16 cellular contexts compared by ENCODE assay signal in the genomic region with DNA sequence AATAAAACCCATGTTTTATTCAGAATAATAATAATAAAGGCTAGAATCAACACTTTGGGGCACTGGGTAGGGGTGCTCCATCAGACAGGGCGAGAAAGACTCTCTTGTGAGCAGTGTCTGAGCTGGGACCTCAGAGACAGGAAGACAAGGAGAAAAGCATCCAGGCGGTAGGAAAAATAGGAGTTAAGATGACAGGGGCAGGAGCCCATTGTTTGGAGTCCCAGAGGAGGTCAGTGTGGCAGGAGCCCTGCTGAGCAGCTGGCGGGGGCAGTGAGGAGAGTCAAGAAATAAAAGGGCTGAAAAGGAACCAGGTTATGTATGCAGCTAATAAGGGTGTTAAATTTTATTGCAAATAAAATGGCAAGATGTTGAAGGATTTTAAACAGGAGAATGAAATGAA.
DNase-seq lines count a peak whose midpoint lies in the region; ATAC-seq and TF ChIP-seq lines count a peak whose summit lies in the region.
"Had no signal": no experiment of that assay in that cellular context is flagged by ENCODE, and none has a peak within 500 bp of the region (broad histone marks: within the 10 kb centered on the region; RNA-seq: fewer than 3 reads in every experiment).

No MANE protein-coding gene starts in this region.

- no TSS peak for BruUV-seq in IMR-90 (replicated peaks; lab: Mats Ljungman, UMichigan)

- H3K9me3 ChIP-seq in IMR-90 (ENCODE audit: control insufficient read depth, insufficient read depth, low read length) = peaks cover 5% of the 10 kb centered on the region
- no peaks in the 10 kb centered on the region for H3K9me3 ChIP-seq in RWPE2 (ENCODE audit: severe bottlenecking)
- no peaks in the 10 kb centered on the region for H3K9me3 ChIP-seq in fibroblast of lung (ENCODE audit: control insufficient read depth, insufficient read depth, low read depth, low read length)

- intact Hi-C loops in IMR-90 (cut with micrococcal nuclease) = loop anchor here (5.0 kb wide), 1 partner anchor 427 kb away; no protein-coding TSS in a partner anchor

- H3K27ac ChIP-seq in IMR-90 (ENCODE audit: insufficient read depth, low read length) (peak overlapping the region; percentile 96), RWPE2 (ENCODE audit: poor library complexity, severe bottlenecking) (peak overlapping the region; percentile 93), fibroblast of lung (ENCODE audit: insufficient read depth, low read length) (peak overlapping the region; percentile 92)
- H3K27ac ChIP-seq: SK-N-MC had no signal

- peak overlapping the region; percentile 96 for H3K18ac ChIP-seq in IMR-90 (ENCODE audit: low read depth, low read length)

- TF ChIP-seq CTCF in IMR-90 (conservative IDR thresholded peaks at IDR 0.05; ENCODE audit: low read depth, low read length) (no peak), RWPE2 (IDR thresholded peaks at IDR 0.05; ENCODE audit: poor library complexity, severe bottlenecking) (no peak), fibroblast of lung (conservative IDR thresholded peaks at IDR 0.05 in 1 of 2, IDR thresholded peaks at IDR 0.05 in 1 of 2; ENCODE audit: low read depth in 1 of 2, low read length in 2 of 2) (no peak)

- H4K8ac ChIP-seq in IMR-90 (ENCODE audit: low read depth in 2 of 2, low read length in 2 of 2) = peak overlapping the region; percentile 92 to 99

- H3K79me2 ChIP-seq in fibroblast of lung (ENCODE audit: control insufficient read depth, insufficient read depth, low read length) = peaks cover 3% of the 10 kb centered on the region

- H3K4me1 ChIP-seq in IMR-90 (ENCODE audit: control insufficient read depth, insufficient read depth, low read length) = peaks cover 34% of the 10 kb centered on the region
- peaks cover 32% of the 10 kb centered on the region for H3K4me1 ChIP-seq in RWPE2 (ENCODE audit: insufficient read depth, poor library complexity, severe bottlenecking)
- peaks cover 8% of the 10 kb centered on the region for H3K4me1 ChIP-seq in fibroblast of lung (ENCODE audit: control insufficient read depth, extremely low read depth, insufficient read depth, low read length)

- peak overlapping the region; percentile 83 for H2AK5ac ChIP-seq in IMR-90 (ENCODE audit: low read depth, low read length)

- H2BK15ac ChIP-seq in IMR-90 (ENCODE audit: low read depth, low read length) = peak overlapping the region; percentile 81; the same call in 2 of the 3 replicates

- H3K4ac ChIP-seq in IMR-90 (ENCODE audit: low read depth, low read length) = peak overlapping the region; percentile 94

- H2BK5ac ChIP-seq in IMR-90 (ENCODE audit: low read depth, low read length, poor library complexity, severe bottlenecking) = peak overlapping the region; percentile 99

- in situ Hi-C loops in IMR-90 (cut with MboI; ENCODE audit: low sequenced_read_pairs) = no loop called here

- H4K20me1 ChIP-seq in IMR-90 (ENCODE audit: insufficient read depth, low read length) (no peaks in the 10 kb centered on the region), fibroblast of lung (ENCODE audit: control insufficient read depth, extremely low read depth, insufficient read depth, low read length) (no peaks in the 10 kb centered on the region)

- POLR2A ChIA-PET in IMR-90 (lab: Charles Lee; ENCODE audit: unreplicated experiment) = no interaction called here

- H3K79me1 ChIP-seq in IMR-90 (ENCODE audit: low read depth in 1 of 2, low read length in 2 of 2) = peaks cover 32 to 54% of the 10 kb centered on the region in 2 experiments

- no peak for TF ChIP-seq POLR2A in IMR-90 (IDR thresholded peaks at IDR 0.05; ENCODE audit: low read depth, low read length)

- ATAC-seq in IMR-90 (ENCODE audit: low read depth) (no peak), RWPE2 (ENCODE audit: low read depth) (no peak), HG03521 (IDR thresholded peaks at IDR 0.05; ENCODE audit: unreplicated experiment) (no peak)
- ATAC-seq: activated T-cell treated with anti-CD3 and anti-CD28 coated beads, Interleukin-2, amount 50 U/mL, for 4 hours had no signal

- H2BK120ac ChIP-seq in IMR-90 (ENCODE audit: low read depth, low read length) = peak overlapping the region; percentile 96

- peak overlapping the region; percentile 56 for H3K9ac ChIP-seq in IMR-90 (ENCODE audit: low read depth, low read length)
- peak overlapping the region; percentile 30 for H3K9ac ChIP-seq in fibroblast of lung (ENCODE audit: insufficient read depth, low read length)

- H3K4me3 ChIP-seq in IMR-90 (ENCODE audit: insufficient read depth, low read depth, low read length) (peak overlapping the region; percentile 22; the same call in 1 of the 2 replicates), RWPE2 (ENCODE audit: severe bottlenecking) (no peak overlapping the region), fibroblast of lung (replicated peaks in 1 of 4; ENCODE audit: control extremely low read depth in 1 of 4, insufficient read depth in 1 of 4, low read depth in 3 of 4, low read length in 4 of 4) (peak overlapping the region in 2 of 4 experiments; percentile 17 to 39)
- H3K4me3 ChIP-seq: SK-N-MC had no signal

- CTCF ChIA-PET in IMR-90 (lab: Yijun Ruan, JAX) = interaction anchor here (1.4 to 1.5 kb wide), 2 partner anchors 12 to 152 kb away, joined by 3 read pairs; no protein-coding TSS in a partner anchor

- peak overlapping the region; percentile 96 for H3K23ac ChIP-seq in IMR-90 (ENCODE audit: low read depth, low read length)

- WGBS in IMR-90 (ENCODE audit: extremely low coverage in 2 of 2, insufficient read length in 1 of 2), 2 experiments = 33% methylated on average over 1 of the region's 3 CpGs; no CpG with 5 or more reads in 1 of the 2 experiments

- H2AFZ ChIP-seq in IMR-90 (replicated peaks; ENCODE audit: low read length, poor library complexity) (peak overlapping the region; percentile 44), fibroblast of lung (ENCODE audit: low read length) (no peak overlapping the region)

- peak overlapping the region; percentile 97 for H3K14ac ChIP-seq in IMR-90 (replicated peaks; ENCODE audit: low read depth, low read length)

- peak overlapping the region; percentile 88 for H2BK20ac ChIP-seq in IMR-90 (ENCODE audit: low read depth, low read length)

- dilution Hi-C loops in IMR-90 (cut with HindIII; ENCODE audit: low sequenced_read_pairs, unreplicated experiment) = no loop called here

- H3K27me3 ChIP-seq in IMR-90 (ENCODE audit: control insufficient read depth, insufficient read depth, low read length) (no peaks in the 10 kb centered on the region), RWPE2 (ENCODE audit: insufficient read depth, poor library complexity, severe bottlenecking) (no peaks in the 10 kb centered on the region), fibroblast of lung (ENCODE audit: control insufficient read depth, insufficient read depth, low read length) (no peaks in the 10 kb centered on the region)

- H4K5ac ChIP-seq in IMR-90 (ENCODE audit: low read depth, low read length) = peak overlapping the region; percentile 97

- H3K36me3 ChIP-seq in IMR-90 (ENCODE audit: control insufficient read depth, insufficient read depth, low read length) = peaks cover 3% of the 10 kb centered on the region; the same call in 1 of the 2 replicates
- H3K36me3 ChIP-seq in RWPE2 (ENCODE audit: low read depth) = no peaks in the 10 kb centered on the region
- no peaks in the 10 kb centered on the region for H3K36me3 ChIP-seq in fibroblast of lung (ENCODE audit: control insufficient read depth, insufficient read depth, low read length)

- DNase-seq in IMR-90 = no peak
- no peak for DNase-seq in RWPE2 (ENCODE audit: low spot score)
- no peak for DNase-seq in fibroblast of lung (ENCODE audit: low read depth in 2 of 2)
- DNase-seq in retina = peak; percentile 47
- DNase-seq in NCI-H82 (lab: John Stamatoyannopoulos, UW) = no peak
- no peak for DNase-seq in NCI-H82 treated with DMSO at 0.1 percent for 48 hours (lab: John Stamatoyannopoulos, UW; ENCODE audit: unreplicated experiment)
- DNase-seq: activated naive CD4-positive, alpha-beta T cell treated with anti-CD3 and anti-CD28 coated beads for 36 hours; activated T-cell treated with anti-CD3 and anti-CD28 coated beads, Interleukin-2, amount 50 U/mL, for 4 hours; aorta; effector memory CD4-positive, alpha-beta T cell; HCEC 1CT; NCI-H1436 treated with DMSO at 0.1 percent for 48 hours; stimulated activated CD4-positive, alpha-beta T cell treated with anti-CD3 and anti-CD28 coated beads, Interleukin-4, amount 100 ng/mL, for 1 hour; T-helper 9 cell had no signal

- peak overlapping the region; percentile 89 for H4K91ac ChIP-seq in IMR-90 (ENCODE audit: insufficient read depth, low read depth, low read length)

- H3K56ac ChIP-seq in IMR-90 (ENCODE audit: extremely low read depth, insufficient read depth, low read length) = peak overlapping the region; percentile 89

- H3K4me2 ChIP-seq in IMR-90 (ENCODE audit: low read depth, low read length) (peak overlapping the region; percentile 68), fibroblast of lung (ENCODE audit: extremely low read depth, insufficient read depth, low read length) (peak overlapping the region; percentile 84)

- H3K9me1 ChIP-seq in IMR-90 (ENCODE audit: insufficient read depth, low read length) = peaks cover 25% of the 10 kb centered on the region

- no peak for TF ChIP-seq RAD21 in IMR-90 (IDR thresholded peaks at IDR 0.05; ENCODE audit: low read length)

- peak overlapping the region; percentile 68 for H2AK9ac ChIP-seq in IMR-90 (replicated peaks; ENCODE audit: low read depth, low read length, poor library complexity)

TF ChIP-seq in IMR-90, 13 proteins besides CTCF, POLR2A, EP300 and RAD21 (continues in another document):
- TF ChIP-seq MAZ (IDR thresholded peaks at IDR 0.05; ENCODE audit: borderline replicate concordance, low read depth, low read length) (no peak), RFX5 (IDR thresholded peaks at IDR 0.05; ENCODE audit: low read depth, low read length) (no peak), NFE2L2 (IDR thresholded peaks at IDR 0.05; ENCODE audit: low read depth, low read length) (no peak), CHD1 (IDR thresholded peaks at IDR 0.05; ENCODE audit: low read depth, low read length) (no peak), MAFK (IDR thresholded peaks at IDR 0.05; ENCODE audit: low read depth, low read length) (no peak), MXI1 (IDR thresholded peaks at IDR 0.05; ENCODE audit: borderline replicate concordance, low read depth, low read length) (no peak), RCOR1 (IDR thresholded peaks at IDR 0.05; ENCODE audit: insufficient replicate concordance, low read length) (no peak)
- TF ChIP-seq, protein P1, sequence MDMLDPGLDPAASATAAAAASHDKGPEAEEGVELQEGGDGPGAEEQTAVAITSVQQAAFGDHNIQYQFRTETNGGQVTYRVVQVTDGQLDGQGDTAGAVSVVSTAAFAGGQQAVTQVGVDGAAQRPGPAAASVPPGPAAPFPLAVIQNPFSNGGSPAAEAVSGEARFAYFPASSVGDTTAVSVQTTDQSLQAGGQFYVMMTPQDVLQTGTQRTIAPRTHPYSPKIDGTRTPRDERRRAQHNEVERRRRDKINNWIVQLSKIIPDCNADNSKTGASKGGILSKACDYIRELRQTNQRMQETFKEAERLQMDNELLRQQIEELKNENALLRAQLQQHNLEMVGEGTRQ (IDR thresholded peaks at IDR 0.05; ENCODE audit: low read depth, low read length) = no peak
